8 cellular contexts compared by ENCODE assay signal in the genomic region with DNA sequence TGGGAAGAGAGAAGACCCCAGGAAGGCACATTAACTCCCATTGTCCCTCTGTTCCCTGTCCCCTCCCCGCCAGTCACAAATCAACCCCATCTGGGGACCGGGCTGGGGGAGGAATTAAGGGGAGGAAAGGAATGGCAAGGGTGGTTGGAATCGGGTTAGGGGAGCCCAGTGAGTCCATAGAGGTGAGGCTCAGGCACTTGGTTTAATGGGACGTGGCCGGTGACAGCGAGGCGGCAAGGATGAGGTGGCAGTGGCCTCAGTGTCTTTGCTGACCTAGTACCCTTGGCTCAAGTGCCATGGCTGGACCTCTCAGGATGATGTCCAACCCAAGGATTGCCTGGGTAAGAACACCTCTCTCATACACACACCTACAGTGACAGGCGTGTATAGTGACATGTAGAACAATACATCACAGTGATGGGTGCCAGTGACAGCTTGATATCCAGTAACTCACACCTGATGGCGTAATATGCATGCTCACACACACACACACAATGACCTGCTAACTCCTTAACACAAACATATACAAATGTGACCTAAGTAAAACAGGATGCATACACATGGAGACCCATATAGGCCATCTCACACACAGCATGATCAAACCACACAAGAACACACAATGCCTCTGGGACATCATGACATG. TPM values are rescaled to one million over a fixed set of nuclear protein-coding genes. Genes with fewer than 3 reads are reported as not detected.
DNase-seq lines count a peak whose midpoint lies in the region; TF ChIP-seq lines count a peak whose summit lies in the region.

No MANE protein-coding gene starts in this region.

- H3K27me3 ChIP-seq in HUES64 (ENCODE audit: insufficient read depth, low read length) (no peaks in the 10 kb centered on the region), muscle layer of colon (ENCODE audit: control insufficient read depth in 1 of 2, insufficient read depth in 2 of 2, low read length in 2 of 2) (no peaks in the 10 kb centered on the region)

- CTCF ChIA-PET in AG04449 (lab: Yijun Ruan, JAX), result interaction anchor here (1.5 to 2.0 kb wide), 3 partner anchors 10 to 242 kb away, joined by 5 to 16 read pairs (median 5); a partner anchor contains a TSS

- peak overlapping the region; percentile 55 for H3K4me3 ChIP-seq in AG04449 (ENCODE audit: low read depth, low read length)
- H3K4me3 ChIP-seq in HUES64 (ENCODE audit: low read length), result peak overlapping the region; percentile 62
- H3K4me3 ChIP-seq in muscle layer of colon (ENCODE audit: low read depth in 1 of 2, low read length in 2 of 2), result peak overlapping the region; percentile 69 to 72

- H3K9me3 ChIP-seq in HUES64 (ENCODE audit: insufficient read depth, low read depth, low read length) (no peaks in the 10 kb centered on the region), muscle layer of colon (ENCODE audit: low read length) (no peaks in the 10 kb centered on the region)

- WGBS in HUES64, result 77% methylated on average over 8 of the region's 9 CpGs

- no peak for TF ChIP-seq CTCF in AG04449 (IDR thresholded peaks at IDR 0.05; ENCODE audit: insufficient read depth, low read length, missing control alignments)

- H3K27ac ChIP-seq in HUES64 (ENCODE audit: low read depth, low read length) (peak overlapping the region; percentile 50), caudate nucleus (ENCODE audit: low read depth, low read length) (peak overlapping the region; percentile 61), muscle layer of colon (ENCODE audit: low read depth, low read length) (peak overlapping the region; percentile 56)

- H3K9ac ChIP-seq in HUES64 (ENCODE audit: low read depth, low read length) (peak overlapping the region; percentile 49; the same call in 1 of the 2 replicates), muscle layer of colon (ENCODE audit: low read length) (peak overlapping the region; percentile 17)

- H3K36me3 ChIP-seq in HUES64 (ENCODE audit: insufficient read depth, low read length) (peaks cover 2% of the 10 kb centered on the region; the same call in 1 of the 2 replicates), muscle layer of colon (ENCODE audit: insufficient read depth, low read length) (peaks cover 6% of the 10 kb centered on the region)

- DNase-seq in AG04449 (ENCODE audit: low read depth, low spot score), result no peak
- no peak for DNase-seq in caudate nucleus (lab: John Stamatoyannopoulos, UW)
- DNase-seq in HuH-7.5 (ENCODE audit: low spot score), result no peak
- DNase-seq in NCI-H226, result no peak
- no peak for DNase-seq in LoVo (ENCODE audit: low spot score)
- DNase-seq in activated CD4-positive, alpha-beta T cell treated with anti-CD3 and anti-CD28 coated beads for 48 hours, result no peak

- POLR2A ChIA-PET in AG04449 (lab: Yijun Ruan, JAX), result interaction anchor here (1.5 kb wide), 1 partner anchor 13 kb away, joined by 3 read pairs; a partner anchor contains a TSS

- peaks cover 14% of the 10 kb centered on the region; the same call in 1 of the 2 replicates for H3K4me1 ChIP-seq in HUES64 (ENCODE audit: insufficient read depth, low read length)
- peaks cover 13% of the 10 kb centered on the region for H3K4me1 ChIP-seq in muscle layer of colon (ENCODE audit: insufficient read depth, low read length)

RNA-seq across cellular contexts. Expression of a gene that starts 12.3 kb away (rescaled TPM):
- 1.5 TPM for polyA plus RNA-seq in HUES64 (2013, experiment 1 of 2)
- 3.2 TPM for polyA plus RNA-seq in HUES64 (2013, experiment 2 of 2)

RNA-seq across cellular contexts. Expression of a gene that starts 13.0 kb away (rescaled TPM):
- 61.0 TPM for polyA plus RNA-seq in HUES64 (2013, experiment 1 of 2)
- 71.3 TPM for polyA plus RNA-seq in HUES64 (2013, experiment 2 of 2)

RNA-seq across cellular contexts. Expression of a gene that starts 48.0 kb away (rescaled TPM):
- polyA plus RNA-seq in HUES64 (2013, experiment 1 of 2), result 137 TPM
- 136 TPM for polyA plus RNA-seq in HUES64 (2013, experiment 2 of 2)

RNA-seq across cellular contexts. Expression of a gene that starts 55.4 kb away (rescaled TPM):
- polyA plus RNA-seq in HUES64 (2013, experiment 1 of 2), result 22.1 TPM
- polyA plus RNA-seq in HUES64 (2013, experiment 2 of 2), result 20.0 TPM
